In the genomic region with DNA sequence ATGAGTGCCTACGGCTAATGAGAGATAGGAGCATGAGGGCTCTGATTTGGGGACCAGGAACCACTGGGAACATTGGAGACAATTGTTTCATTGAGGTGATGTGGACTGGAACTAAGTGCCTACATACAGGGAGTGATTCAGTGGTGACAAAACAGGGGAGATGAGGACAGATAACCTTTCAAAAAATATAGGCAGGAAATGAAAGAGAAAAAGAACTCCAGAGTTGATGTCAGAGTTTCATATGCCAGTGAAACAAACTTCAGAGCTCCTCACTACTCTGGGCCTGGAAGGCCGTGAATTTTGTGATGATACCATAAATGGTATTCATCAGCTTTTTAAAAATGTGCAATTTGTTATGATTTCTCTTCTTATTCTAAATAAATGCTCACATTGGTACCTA, we compare ENCODE assay signal across 14 cellular contexts. TPM values are rescaled to one million over a fixed set of nuclear protein-coding genes. Genes with fewer than 3 reads are reported as not detected.
DNase-seq lines count a peak whose midpoint lies in the region; ATAC-seq and TF ChIP-seq lines count a peak whose summit lies in the region.
"Had no signal": no experiment of that assay in that cellular context is flagged by ENCODE, and none has a peak within 500 bp of the region (broad histone marks: within the 10 kb centered on the region; RNA-seq: fewer than 3 reads in every experiment).

No MANE protein-coding gene starts in this region.

- no peaks in the 10 kb centered on the region for H3K27me3 Mint-ChIP-seq in activated naive CD8-positive, alpha-beta T cell treated with anti-CD3 and anti-CD28 coated beads for 36 hours
- no peaks in the 10 kb centered on the region for H3K27me3 Mint-ChIP-seq in neural progenitor cell (ENCODE audit: insufficient read depth, low read depth)

- no peak for DNase-seq in activated CD4-positive, CD25-positive, alpha-beta regulatory T cell (lab: John Stamatoyannopoulos, UW)
- DNase-seq in HT1080 (ENCODE audit: low read depth) = peak; percentile 62
- no peak for DNase-seq in activated naive CD8-positive, alpha-beta T cell treated with anti-CD3 and anti-CD28 coated beads for 36 hours
- DNase-seq in renal cortical epithelial cell (ENCODE audit: low read depth) = peak; percentile 39
- no peak for DNase-seq in neural progenitor cell (ENCODE audit: low spot score)
- DNase-seq in iPS-NIHi11 (ENCODE audit: low spot score) = no peak
- DNase-seq: NCI-H2171 treated with DMSO at 0.1 percent for 48 hours; stimulated activated naive CD4-positive, alpha-beta T cell treated with Interleukin-2 at 50 U/mL for 16 hours had no signal

- H3K4me1 Mint-ChIP-seq in activated naive CD8-positive, alpha-beta T cell treated with anti-CD3 and anti-CD28 coated beads for 36 hours = peaks cover 46% of the 10 kb centered on the region
- peaks cover 9% of the 10 kb centered on the region for H3K4me1 Mint-ChIP-seq in neural progenitor cell

- peak overlapping the region; percentile 94 for H3K27ac Mint-ChIP-seq in activated naive CD8-positive, alpha-beta T cell treated with anti-CD3 and anti-CD28 coated beads for 36 hours
- no peak overlapping the region for H3K27ac Mint-ChIP-seq in neural progenitor cell

- H3K27me3 ChIP-seq in neural progenitor cell = no peaks in the 10 kb centered on the region

- no peak overlapping the region for H2AFZ ChIP-seq in neural progenitor cell (replicated peaks)

- peak; percentile 59 to 64 for ATAC-seq in activated CD4-positive, CD25-positive, alpha-beta regulatory T cell treated with anti-CD3 and anti-CD28 coated beads, Interleukin-2, amount 50 U/mL, for 24 hours
- no peak for ATAC-seq in HG02884 (IDR thresholded peaks at IDR 0.05; ENCODE audit: unreplicated experiment)

- no peak overlapping the region for H3K4me2 ChIP-seq in neural progenitor cell

- no peaks in the 10 kb centered on the region for H3K9me3 ChIP-seq in neural progenitor cell (ENCODE audit: low read depth)

- peak overlapping the region; percentile 47 for H3K4me3 Mint-ChIP-seq in activated naive CD8-positive, alpha-beta T cell treated with anti-CD3 and anti-CD28 coated beads for 36 hours
- no peak overlapping the region for H3K4me3 Mint-ChIP-seq in neural progenitor cell

- H3K79me2 ChIP-seq in neural progenitor cell (ENCODE audit: low read depth) = no peaks in the 10 kb centered on the region

- H3K36me3 ChIP-seq in neural progenitor cell = no peaks in the 10 kb centered on the region

- peaks cover 9% of the 10 kb centered on the region for H3K4me1 ChIP-seq in neural progenitor cell

- H3K9me3 Mint-ChIP-seq in activated naive CD8-positive, alpha-beta T cell treated with anti-CD3 and anti-CD28 coated beads for 36 hours = peaks cover 2% of the 10 kb centered on the region
- no peaks in the 10 kb centered on the region for H3K9me3 Mint-ChIP-seq in neural progenitor cell

- H3F3A ChIP-seq in neural progenitor cell (ENCODE audit: low read depth) = no peaks in the 10 kb centered on the region

- H3K9ac ChIP-seq in neural progenitor cell = no peak overlapping the region

- no peak overlapping the region for H3K4me3 ChIP-seq in neural progenitor cell

- H3K36me3 Mint-ChIP-seq in activated naive CD8-positive, alpha-beta T cell treated with anti-CD3 and anti-CD28 coated beads for 36 hours = peaks cover 9% of the 10 kb centered on the region
- no peaks in the 10 kb centered on the region for H3K36me3 Mint-ChIP-seq in neural progenitor cell

- H4K20me1 ChIP-seq in neural progenitor cell (ENCODE audit: low read depth) = no peaks in the 10 kb centered on the region

- H3K27ac ChIP-seq in neural progenitor cell = no peak overlapping the region

- TF ChIP-seq CTCF in neural progenitor cell (IDR thresholded peaks at IDR 0.05) = no peak

RNA-seq across cellular contexts. Expression of a gene that starts 39.3 kb away (rescaled TPM):
- not detected in 2 replicates for total RNA-seq in HT1080 (2014; rRNA removed; shearing (Covaris generic))
- not detected in 2 replicates for polyA plus RNA-seq in HT1080 (2015; cell fraction: cytosol; rRNA removed)
- not detected in 2 replicates for polyA plus RNA-seq in HT1080 (2015; cell fraction: nucleus; rRNA removed)
- 10 to 100 TPM; 11.8 to 12.5 TPM for total RNA-seq in activated naive CD8-positive, alpha-beta T cell treated with anti-CD3 and anti-CD28 coated beads for 36 hours
- total RNA-seq in renal cortical epithelial cell (not detected in 2 replicates), neural progenitor cell (ENCODE audit: low replicate concordance) (not detected in 2 replicates)
- total RNA-seq: dermis microvascular lymphatic vessel endothelial cell, G401, osteocyte had no signal
- polyA plus RNA-seq: AG04450 had no signal

Comparison
In these comparisons a context has a peak if more than half of its experiments do, and no peak if none do; other contexts are left out.
1. DNase-seq: peak in HT1080 (single experiment) and renal cortical epithelial cell (single experiment); none in activated CD4-positive, CD25-positive, alpha-beta regulatory T cell (0 of 4), activated naive CD8-positive, alpha-beta T cell treated with anti-CD3 and anti-CD28 coated beads for 36 hours (single experiment), neural progenitor cell (single experiment) and iPS-NIHi11 (single experiment).
2. RNA of a gene that starts 39.3 kb away (total RNA-seq): 11.8 to 12.5 TPM in activated naive CD8-positive, alpha-beta T cell treated with anti-CD3 and anti-CD28 coated beads for 36 hours; not detected in HT1080, not detected in renal cortical epithelial cell and not detected in neural progenitor cell; every median in the first group is over 10 times any median in the second.